Comparison of ENCODE assay signal across 8 cellular contexts in genomic region chr20:62739581-62740285, GRCh38. TPM values are rescaled to one million over a fixed set of nuclear protein-coding genes. Genes with fewer than 3 reads are reported as not detected.
DNase-seq lines count a peak whose midpoint lies in the region; ATAC-seq and TF ChIP-seq lines count a peak whose summit lies in the region.

No MANE protein-coding gene starts in this region.

- TF ChIP-seq CTCF in colonic mucosa (IDR thresholded peaks at IDR 0.05), result no peak

- CTCF ChIA-PET in T-cell (lab: Charles Lee), result no interaction called here

- H3K9me3 ChIP-seq in colonic mucosa, result no peaks in the 10 kb centered on the region

- no peaks in the 10 kb centered on the region for H3K9me3 Mint-ChIP-seq in T-cell

- H3K4me1 Mint-ChIP-seq in T-cell, result peaks cover 20 to 66% (median 41%) of the 10 kb centered on the region in 3 donors

- POLR2A ChIA-PET in T-cell (lab: Charles Lee), result interaction anchor here in 1 of 2 donors (0.7 kb wide), 1 partner anchor 521 kb away, joined by 4 read pairs; no protein-coding TSS in a partner anchor

- H3K27ac ChIP-seq in colonic mucosa (peak overlapping the region; percentile 47), rectal smooth muscle tissue (ENCODE audit: low read depth, low read length) (peak overlapping the region; percentile 30)

- no peak overlapping the region for H3K9ac ChIP-seq in colonic mucosa (ENCODE audit: low read depth in 2 of 2, low read length in 2 of 2)
- H3K9ac ChIP-seq in rectal smooth muscle tissue (ENCODE audit: low read length), result no peak overlapping the region

- ATAC-seq in GM18868 (IDR thresholded peaks at IDR 0.05; ENCODE audit: unreplicated experiment) (peak; percentile 21), HG03135 (IDR thresholded peaks at IDR 0.05; ENCODE audit: unreplicated experiment) (peak; percentile 25), T-cell (replicated peaks in 1 of 4) (peak; percentile 28 to 59 (median 40))

- no peaks in the 10 kb centered on the region for H3K4me1 ChIP-seq in colonic mucosa
- H3K4me1 ChIP-seq in rectal smooth muscle tissue (ENCODE audit: control insufficient read depth, insufficient read depth, low read length), result peaks cover 13% of the 10 kb centered on the region

- H3K27me3 Mint-ChIP-seq in T-cell, result no peaks in the 10 kb centered on the region

- peak overlapping the region; percentile 72 to 81 (median 76) for H3K4me3 Mint-ChIP-seq in T-cell

- no peaks in the 10 kb centered on the region for H3K36me3 ChIP-seq in colonic mucosa
- H3K36me3 ChIP-seq in rectal smooth muscle tissue (ENCODE audit: control insufficient read depth, insufficient read depth, low read length), result no peaks in the 10 kb centered on the region

- H3K27ac Mint-ChIP-seq in T-cell, result peak overlapping the region; percentile 90 to 92

- no peak overlapping the region for H3K4me3 ChIP-seq in colonic mucosa
- peak overlapping the region; percentile 39 for H3K4me3 ChIP-seq in rectal smooth muscle tissue (ENCODE audit: low read length)

- no peaks in the 10 kb centered on the region for H3K36me3 Mint-ChIP-seq in T-cell

- no peaks in the 10 kb centered on the region for H3K27me3 ChIP-seq in colonic mucosa
- H3K27me3 ChIP-seq in rectal smooth muscle tissue (ENCODE audit: control insufficient read depth, insufficient read depth, low read length), result peaks cover 5% of the 10 kb centered on the region

- intact Hi-C loops in colonic mucosa (cut with DNase I), result no loop called here

- peak in 20 of 34 experiments; percentile 12 to 66 (median 28) for DNase-seq in T-cell
- peak; percentile 47 for DNase-seq in colonic mucosa
- DNase-seq in HuH-7 (ENCODE audit: low spot score), result no peak
- DNase-seq in SHP77 (lab: John Stamatoyannopoulos, UW), result no peak
- DNase-seq in Ammon's horn (ENCODE audit: low spot score), result no peak

RNA-seq across cellular contexts. Expression of gene NTSR1, which starts 31.1 kb away (rescaled TPM):
- under 1 TPM in 3 of 5 donors, not detected in 2; 0.33 to 0.63 (median 0.53) TPM for total RNA-seq in T-cell
- 1 to 10 TPM in 1 of 2 donors, under 1 TPM in 1; 0.05 to 2.9 TPM for total RNA-seq in colonic mucosa

RNA-seq across cellular contexts. Expression of gene MRGBP, which starts 56.5 kb away (rescaled TPM):
- 10 to 100 TPM in 3 of 5 donors, 1 to 10 TPM in 2; 8.6 to 13.9 (median 12.8) TPM for total RNA-seq in T-cell
- 10 to 100 TPM; 11.0 to 12.0 TPM for total RNA-seq in colonic mucosa

Comparison
In these comparisons a context has a peak if more than half of its experiments do, and no peak if none do; other contexts are left out.
1. DNase-seq: peak in T-cell (20 of 34) and colonic mucosa (single experiment); none in HuH-7 (single experiment), SHP77 (0 of 2) and Ammon's horn (single experiment).
2. Peak in every context shown above with its lines, with median percentiles within 50 percentile points of each other: ATAC-seq.